15 cellular contexts compared by ENCODE assay signal in genomic region chr5:115588640-115589039, GRCh38.
"Had no signal": no experiment of that assay in that cellular context is flagged by ENCODE, and none has a peak within 500 bp of the region (broad histone marks: within the 10 kb centered on the region; RNA-seq: fewer than 3 reads in every experiment).

No MANE protein-coding gene starts in this region.

- H3K27ac ChIP-seq: cardiac muscle cell, coronary artery, stomach, thoracic aorta had no signal

- H3K9me3 ChIP-seq: heart left ventricle, stomach, thoracic aorta had no signal

- ATAC-seq: activated T-helper 17 cell treated with anti-CD3 and anti-CD28 coated beads, Interleukin-2, amount 50 U/mL, for 72 hours had no signal

- H3K36me3 ChIP-seq: cardiac muscle cell, heart left ventricle, stomach, thoracic aorta had no signal

- H3K27me3 ChIP-seq: cardiac muscle cell, heart left ventricle, stomach had no signal

- H3K4me3 ChIP-seq: cardiac muscle cell, coronary artery, heart left ventricle, stomach, thoracic aorta had no signal

- DNase-seq: activated CD4-positive, alpha-beta T cell treated with anti-CD3 and anti-CD28 coated beads, Interleukin-2, amount 50 U/mL, for 1 hour; activated CD4-positive, CD25-positive, alpha-beta regulatory T cell; activated naive CD4-positive, alpha-beta T cell treated with anti-CD3 and anti-CD28 coated beads, Interleukin-2, amount 10 ng/mL, durations not matched to agents 7 days and 5 days; activated T-cell treated with anti-CD3 and anti-CD28 coated beads for 4 hours; effector CD4-positive, alpha-beta T cell; foreskin melanocyte; islet precursor cell; stimulated activated CD4-positive, alpha-beta T cell treated with anti-CD3 and anti-CD28 coated beads, Interleukin-15, amount 100 ng/mL, for 24 hours; stimulated activated CD4-positive, alpha-beta T cell treated with anti-CD3 and anti-CD28 coated beads, Interleukin-4, amount 100 ng/mL, for 4 hours; stomach had no signal
